10 cellular contexts compared by ENCODE assay signal in genomic region chr4:148954011-148954749, GRCh38.
"Had no signal": no experiment of that assay in that cellular context is flagged by ENCODE, and none has a peak within 500 bp of the region (broad histone marks: within the 10 kb centered on the region; RNA-seq: fewer than 3 reads in every experiment).

No MANE protein-coding gene starts in this region.

- H3K27me3 ChIP-seq: ascending aorta, tibial nerve had no signal

- H3K27ac ChIP-seq: ascending aorta, tibial nerve had no signal

- ATAC-seq: activated naive CD8-positive, alpha-beta T cell treated with anti-CD3 and anti-CD28 coated beads, Interleukin-2, amount 50 U/mL, for 24 hours; natural killer cell; right cardiac atrium; stimulated activated memory B cell treated with anti-CD40 and anti-IgM and Interleukin-4, amounts not matched to agents 10 μg/mL and 1 μg/mL and 100 μg/mL, for 72 hours; WTC11 had no signal

- H3K4me1 ChIP-seq: ascending aorta, tibial nerve had no signal

- H3K36me3 ChIP-seq: ascending aorta, tibial nerve had no signal

- DNase-seq: activated CD4-positive, alpha-beta T cell treated with anti-CD3 and anti-CD28 coated beads for 48 hours; activated naive CD4-positive, alpha-beta T cell treated with Interleukin-2 at 50 U/mL for 16 hours; activated naive CD8-positive, alpha-beta T cell treated with anti-CD3 and anti-CD28 coated beads, Interleukin-2, amount 50 U/mL, for 24 hours; natural killer cell; right cardiac atrium; stimulated activated CD4-positive, alpha-beta T cell treated with anti-CD3 and anti-CD28 coated beads, Interleukin-1b, Interleukin-23, amount 100 ng/mL, for 48 hours had no signal

- H3K4me3 ChIP-seq: ascending aorta, tibial nerve had no signal

- H3K9me3 ChIP-seq: ascending aorta, tibial nerve had no signal
